In the genomic region with DNA sequence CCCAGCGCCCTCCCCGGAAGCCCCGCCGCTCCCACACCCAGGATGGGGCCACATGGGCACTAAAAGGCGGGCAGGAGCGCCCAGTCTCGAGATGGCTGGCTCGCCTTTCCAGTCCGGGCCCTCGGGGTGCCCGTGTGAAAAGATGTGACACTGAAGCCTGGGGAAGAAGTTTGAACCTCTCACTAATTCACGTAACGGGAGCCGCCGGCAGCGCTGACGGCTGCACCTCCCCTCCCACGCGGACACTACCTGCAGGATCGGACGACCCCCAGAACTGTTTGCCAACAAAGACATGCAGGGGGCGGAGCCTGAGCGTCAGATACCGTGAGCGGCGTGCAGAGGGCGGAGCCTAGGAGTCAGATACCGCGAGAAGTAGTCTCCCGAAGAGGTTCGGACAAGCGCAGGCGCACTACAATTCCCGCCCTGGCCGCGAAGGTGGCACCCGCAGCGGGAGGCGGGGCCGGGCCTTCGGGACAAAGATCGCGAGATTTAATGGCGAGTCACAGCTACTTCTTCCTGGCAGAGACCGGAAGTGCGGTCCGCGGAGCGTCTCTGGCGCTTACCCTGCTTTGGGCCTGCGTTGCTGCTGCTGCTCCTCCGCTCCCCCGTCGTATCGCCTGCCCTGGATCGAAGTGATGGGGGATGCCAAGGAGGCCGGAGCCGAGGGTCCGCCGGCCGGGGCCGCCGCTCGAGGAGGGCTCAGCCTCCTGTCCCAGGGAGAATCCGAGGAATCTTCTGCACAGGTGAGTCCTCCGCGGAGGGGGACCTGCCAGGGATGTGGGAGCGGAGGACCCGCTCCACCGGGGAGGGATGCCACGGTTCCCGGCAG, we compare ENCODE assay signal across 1 cellular context.
TF ChIP-seq lines count a peak whose summit lies in the region.

A gene with protein sequence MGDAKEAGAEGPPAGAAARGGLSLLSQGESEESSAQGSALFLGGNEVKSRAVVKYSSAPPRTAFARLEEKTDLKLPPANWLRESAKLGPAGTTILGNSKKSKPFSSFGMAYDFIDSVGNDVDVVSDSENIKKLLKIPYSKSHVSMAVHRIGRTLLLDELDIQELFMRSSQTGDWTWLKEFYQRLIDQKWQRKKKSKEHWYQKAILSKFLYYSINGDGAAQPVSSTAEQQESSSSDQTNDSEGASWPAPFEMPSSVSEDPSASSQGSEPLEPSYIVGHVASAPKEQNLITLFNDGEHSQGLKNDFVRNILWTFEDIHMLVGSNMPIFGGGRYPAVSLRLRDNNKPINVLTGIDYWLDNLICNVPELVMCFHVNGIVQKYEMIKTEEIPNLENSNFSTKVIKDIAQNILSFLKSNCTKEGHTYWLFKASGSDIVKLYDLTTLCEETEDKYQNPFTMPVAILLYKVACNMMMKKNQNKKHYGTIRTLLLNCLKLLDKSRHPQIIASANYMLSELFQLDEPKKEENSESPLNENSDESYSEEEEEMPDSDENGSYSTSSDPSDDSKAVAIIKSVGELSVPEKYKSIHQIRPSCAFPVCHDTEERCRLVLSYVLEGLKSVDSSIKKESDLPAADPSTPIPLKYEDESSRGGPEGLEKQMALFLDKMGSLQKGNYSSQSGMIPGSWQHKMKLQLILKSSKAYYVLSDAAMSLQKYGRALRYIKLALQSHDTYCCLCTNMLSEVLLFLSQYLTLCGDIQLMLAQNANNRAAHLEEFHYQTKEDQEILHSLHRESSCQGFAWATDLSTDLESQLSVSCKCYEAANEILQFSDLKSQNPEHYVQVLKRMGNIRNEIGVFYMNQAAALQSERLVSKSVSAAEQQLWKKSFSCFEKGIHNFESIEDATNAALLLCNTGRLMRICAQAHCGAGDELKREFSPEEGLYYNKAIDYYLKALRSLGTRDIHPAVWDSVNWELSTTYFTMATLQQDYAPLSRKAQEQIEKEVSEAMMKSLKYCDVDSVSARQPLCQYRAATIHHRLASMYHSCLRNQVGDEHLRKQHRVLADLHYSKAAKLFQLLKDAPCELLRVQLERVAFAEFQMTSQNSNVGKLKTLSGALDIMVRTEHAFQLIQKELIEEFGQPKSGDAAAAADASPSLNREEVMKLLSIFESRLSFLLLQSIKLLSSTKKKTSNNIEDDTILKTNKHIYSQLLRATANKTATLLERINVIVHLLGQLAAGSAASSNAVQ (plus strand): TSS at position 537 of the 829 bp plus-strand sequence. CDS start 99 bp downstream, at position 636.

TF ChIP-seq in HepG2, 621 proteins besides CTCF, POLR2A, EP300 and RAD21 (continued from another document and continues in another):
- TF ChIP-seq, protein P1, sequence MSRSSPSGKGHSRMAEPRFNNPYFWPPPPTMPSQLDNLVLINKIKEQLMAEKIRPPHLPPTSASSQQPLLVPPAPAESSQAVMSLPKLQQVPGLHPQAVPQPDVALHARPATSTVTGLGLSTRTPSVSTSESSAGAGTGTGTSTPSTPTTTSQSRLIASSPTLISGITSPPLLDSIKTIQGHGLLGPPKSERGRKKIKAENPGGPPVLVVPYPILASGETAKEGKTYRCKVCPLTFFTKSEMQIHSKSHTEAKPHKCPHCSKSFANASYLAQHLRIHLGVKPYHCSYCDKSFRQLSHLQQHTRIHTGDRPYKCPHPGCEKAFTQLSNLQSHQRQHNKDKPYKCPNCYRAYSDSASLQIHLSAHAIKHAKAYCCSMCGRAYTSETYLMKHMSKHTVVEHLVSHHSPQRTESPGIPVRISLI (CRISPR knock-in tag; IDR thresholded peaks at IDR 0.05; ENCODE audit: borderline replicate concordance), result no peak
- TF ChIP-seq ZZZ3 (CRISPR knock-in tag; IDR thresholded peaks at IDR 0.05; ENCODE audit: borderline replicate concordance) (peak; percentile 86), ARID2 (CRISPR knock-in tag; IDR thresholded peaks at IDR 0.05; ENCODE audit: borderline replicate concordance) (peak; percentile 95), PAX8 (CRISPR knock-in tag; IDR thresholded peaks at IDR 0.05; ENCODE audit: borderline replicate concordance) (no peak), ZNF816 (CRISPR knock-in tag; IDR thresholded peaks at IDR 0.05; ENCODE audit: borderline replicate concordance) (peak; percentile 86), NFE2L1 (CRISPR knock-in tag; IDR thresholded peaks at IDR 0.05; ENCODE audit: borderline replicate concordance) (no peak; the same call in 1 of the 2 replicates), FOXP1 (IDR thresholded peaks at IDR 0.05) (no peak), FOXP1 (CRISPR knock-in tag; IDR thresholded peaks at IDR 0.05) (no peak), ZNF788 (CRISPR knock-in tag; IDR thresholded peaks at IDR 0.05; ENCODE audit: borderline replicate concordance) (peak; percentile 50; the same call in 1 of the 2 replicates), ZNF780A (CRISPR knock-in tag; IDR thresholded peaks at IDR 0.05) (peak; percentile 86; the same call in 1 of the 2 replicates), ZNF383 (CRISPR knock-in tag; IDR thresholded peaks at IDR 0.05; ENCODE audit: borderline replicate concordance) (no peak), TOE1 (CRISPR knock-in tag; IDR thresholded peaks at IDR 0.05) (peak; percentile 71; the same call in 1 of the 2 replicates), ZNF549 (CRISPR knock-in tag; IDR thresholded peaks at IDR 0.05) (no peak), HOXA5 (CRISPR knock-in tag; IDR thresholded peaks at IDR 0.05) (0 out of 2 replicates have a peak, but pooled peaks have one; percentile 82), ZNF724P (CRISPR knock-in tag; IDR thresholded peaks at IDR 0.05; ENCODE audit: borderline replicate concordance) (0 out of 2 replicates have a peak, but pooled peaks have one; percentile 16), ZNF232 (CRISPR knock-in tag; IDR thresholded peaks at IDR 0.05; ENCODE audit: borderline replicate concordance) (peak; percentile 68; the same call in 1 of the 2 replicates), MBD4 (IDR thresholded peaks at IDR 0.05; ENCODE audit: borderline replicate concordance, low read length) (no peak), TBX2 (CRISPR knock-in tag; IDR thresholded peaks at IDR 0.05; ENCODE audit: borderline replicate concordance) (peak; percentile 90), KLF11 (CRISPR knock-in tag; IDR thresholded peaks at IDR 0.05) (peak; percentile 67; the same call in 1 of the 2 replicates), ZNF121 (CRISPR knock-in tag; IDR thresholded peaks at IDR 0.05) (no peak; the same call in none of the 2 replicates), ATRX (CRISPR knock-in tag; IDR thresholded peaks at IDR 0.05; ENCODE audit: borderline replicate concordance) (no peak), PAWR (CRISPR knock-in tag; IDR thresholded peaks at IDR 0.05; ENCODE audit: borderline replicate concordance) (no peak), TAF15 (IDR thresholded peaks at IDR 0.05; ENCODE audit: low read depth, low read length, poor library complexity, severe bottlenecking) (peak; percentile 15), HMG20B (CRISPR knock-in tag; conservative IDR thresholded peaks at IDR 0.05) (no peak), ZNF670 (CRISPR knock-in tag; IDR thresholded peaks at IDR 0.05; ENCODE audit: borderline replicate concordance) (peak; percentile 76; the same call in 1 of the 2 replicates), ZNF367 (CRISPR knock-in tag; IDR thresholded peaks at IDR 0.05; ENCODE audit: borderline replicate concordance) (0 out of 2 replicates have a peak, but pooled peaks have one; percentile 48), SYNCRIP (IDR thresholded peaks at IDR 0.05; ENCODE audit: insufficient read depth, low read depth, low read length) (no peak), ATAD3A (CRISPR knock-in tag; IDR thresholded peaks at IDR 0.05) (0 out of 2 replicates have a peak, but pooled peaks have one; percentile 34), GPN1 (CRISPR knock-in tag; IDR thresholded peaks at IDR 0.05; ENCODE audit: borderline replicate concordance) (no peak)
- TF ChIP-seq, protein P2, sequence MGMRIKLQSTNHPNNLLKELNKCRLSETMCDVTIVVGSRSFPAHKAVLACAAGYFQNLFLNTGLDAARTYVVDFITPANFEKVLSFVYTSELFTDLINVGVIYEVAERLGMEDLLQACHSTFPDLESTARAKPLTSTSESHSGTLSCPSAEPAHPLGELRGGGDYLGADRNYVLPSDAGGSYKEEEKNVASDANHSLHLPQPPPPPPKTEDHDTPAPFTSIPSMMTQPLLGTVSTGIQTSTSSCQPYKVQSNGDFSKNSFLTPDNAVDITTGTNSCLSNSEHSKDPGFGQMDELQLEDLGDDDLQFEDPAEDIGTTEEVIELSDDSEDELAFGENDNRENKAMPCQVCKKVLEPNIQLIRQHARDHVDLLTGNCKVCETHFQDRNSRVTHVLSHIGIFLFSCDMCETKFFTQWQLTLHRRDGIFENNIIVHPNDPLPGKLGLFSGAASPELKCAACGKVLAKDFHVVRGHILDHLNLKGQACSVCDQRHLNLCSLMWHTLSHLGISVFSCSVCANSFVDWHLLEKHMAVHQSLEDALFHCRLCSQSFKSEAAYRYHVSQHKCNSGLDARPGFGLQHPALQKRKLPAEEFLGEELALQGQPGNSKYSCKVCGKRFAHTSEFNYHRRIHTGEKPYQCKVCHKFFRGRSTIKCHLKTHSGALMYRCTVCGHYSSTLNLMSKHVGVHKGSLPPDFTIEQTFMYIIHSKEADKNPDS (CRISPR knock-in tag; IDR thresholded peaks at IDR 0.05), result no peak
- TF ChIP-seq, protein P3, sequence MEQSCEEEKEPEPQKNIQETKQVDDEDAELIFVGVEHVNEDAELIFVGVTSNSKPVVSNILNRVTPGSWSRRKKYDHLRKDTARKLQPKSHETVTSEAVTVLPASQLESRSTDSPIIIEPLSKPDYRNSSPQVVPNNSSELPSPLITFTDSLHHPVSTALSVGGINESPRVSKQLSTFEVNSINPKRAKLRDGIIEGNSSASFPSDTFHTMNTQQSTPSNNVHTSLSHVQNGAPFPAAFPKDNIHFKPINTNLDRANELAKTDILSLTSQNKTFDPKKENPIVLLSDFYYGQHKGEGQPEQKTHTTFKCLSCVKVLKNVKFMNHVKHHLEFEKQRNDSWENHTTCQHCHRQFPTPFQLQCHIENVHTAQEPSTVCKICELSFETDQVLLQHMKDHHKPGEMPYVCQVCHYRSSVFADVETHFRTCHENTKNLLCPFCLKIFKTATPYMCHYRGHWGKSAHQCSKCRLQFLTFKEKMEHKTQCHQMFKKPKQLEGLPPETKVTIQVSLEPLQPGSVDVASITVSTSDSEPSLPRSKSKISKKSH (CRISPR knock-in tag; IDR thresholded peaks at IDR 0.05; ENCODE audit: borderline replicate concordance), result peak; percentile 63; the same call in 1 of the 2 replicates
- TF ChIP-seq, protein P4, sequence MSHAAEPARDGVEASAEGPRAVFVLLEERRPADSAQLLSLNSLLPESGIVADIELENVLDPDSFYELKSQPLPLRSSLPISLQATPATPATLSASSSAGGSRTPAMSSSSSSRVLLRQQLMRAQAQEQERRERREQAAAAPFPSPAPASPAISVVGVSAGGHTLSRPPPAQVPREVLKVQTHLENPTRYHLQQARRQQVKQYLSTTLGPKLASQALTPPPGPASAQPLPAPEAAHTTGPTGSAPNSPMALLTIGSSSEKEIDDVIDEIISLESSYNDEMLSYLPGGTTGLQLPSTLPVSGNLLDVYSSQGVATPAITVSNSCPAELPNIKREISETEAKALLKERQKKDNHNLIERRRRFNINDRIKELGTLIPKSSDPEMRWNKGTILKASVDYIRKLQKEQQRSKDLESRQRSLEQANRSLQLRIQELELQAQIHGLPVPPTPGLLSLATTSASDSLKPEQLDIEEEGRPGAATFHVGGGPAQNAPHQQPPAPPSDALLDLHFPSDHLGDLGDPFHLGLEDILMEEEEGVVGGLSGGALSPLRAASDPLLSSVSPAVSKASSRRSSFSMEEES (CRISPR knock-in tag; IDR thresholded peaks at IDR 0.05), result no peak
- TF ChIP-seq, protein P5, sequence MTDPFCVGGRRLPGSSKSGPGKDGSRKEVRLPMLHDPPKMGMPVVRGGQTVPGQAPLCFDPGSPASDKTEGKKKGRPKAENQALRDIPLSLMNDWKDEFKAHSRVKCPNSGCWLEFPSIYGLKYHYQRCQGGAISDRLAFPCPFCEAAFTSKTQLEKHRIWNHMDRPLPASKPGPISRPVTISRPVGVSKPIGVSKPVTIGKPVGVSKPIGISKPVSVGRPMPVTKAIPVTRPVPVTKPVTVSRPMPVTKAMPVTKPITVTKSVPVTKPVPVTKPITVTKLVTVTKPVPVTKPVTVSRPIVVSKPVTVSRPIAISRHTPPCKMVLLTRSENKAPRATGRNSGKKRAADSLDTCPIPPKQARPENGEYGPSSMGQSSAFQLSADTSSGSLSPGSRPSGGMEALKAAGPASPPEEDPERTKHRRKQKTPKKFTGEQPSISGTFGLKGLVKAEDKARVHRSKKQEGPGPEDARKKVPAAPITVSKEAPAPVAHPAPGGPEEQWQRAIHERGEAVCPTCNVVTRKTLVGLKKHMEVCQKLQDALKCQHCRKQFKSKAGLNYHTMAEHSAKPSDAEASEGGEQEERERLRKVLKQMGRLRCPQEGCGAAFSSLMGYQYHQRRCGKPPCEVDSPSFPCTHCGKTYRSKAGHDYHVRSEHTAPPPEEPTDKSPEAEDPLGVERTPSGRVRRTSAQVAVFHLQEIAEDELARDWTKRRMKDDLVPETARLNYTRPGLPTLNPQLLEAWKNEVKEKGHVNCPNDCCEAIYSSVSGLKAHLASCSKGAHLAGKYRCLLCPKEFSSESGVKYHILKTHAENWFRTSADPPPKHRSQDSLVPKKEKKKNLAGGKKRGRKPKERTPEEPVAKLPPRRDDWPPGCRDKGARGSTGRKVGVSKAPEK (CRISPR knock-in tag; IDR thresholded peaks at IDR 0.05; ENCODE audit: borderline replicate concordance), result no peak
- TF ChIP-seq, protein P6, sequence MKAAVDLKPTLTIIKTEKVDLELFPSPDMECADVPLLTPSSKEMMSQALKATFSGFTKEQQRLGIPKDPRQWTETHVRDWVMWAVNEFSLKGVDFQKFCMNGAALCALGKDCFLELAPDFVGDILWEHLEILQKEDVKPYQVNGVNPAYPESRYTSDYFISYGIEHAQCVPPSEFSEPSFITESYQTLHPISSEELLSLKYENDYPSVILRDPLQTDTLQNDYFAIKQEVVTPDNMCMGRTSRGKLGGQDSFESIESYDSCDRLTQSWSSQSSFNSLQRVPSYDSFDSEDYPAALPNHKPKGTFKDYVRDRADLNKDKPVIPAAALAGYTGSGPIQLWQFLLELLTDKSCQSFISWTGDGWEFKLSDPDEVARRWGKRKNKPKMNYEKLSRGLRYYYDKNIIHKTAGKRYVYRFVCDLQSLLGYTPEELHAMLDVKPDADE (CRISPR knock-in tag; IDR thresholded peaks at IDR 0.05), result peak; percentile 28; the same call in 1 of the 2 replicates
- TF ChIP-seq, protein P7, sequence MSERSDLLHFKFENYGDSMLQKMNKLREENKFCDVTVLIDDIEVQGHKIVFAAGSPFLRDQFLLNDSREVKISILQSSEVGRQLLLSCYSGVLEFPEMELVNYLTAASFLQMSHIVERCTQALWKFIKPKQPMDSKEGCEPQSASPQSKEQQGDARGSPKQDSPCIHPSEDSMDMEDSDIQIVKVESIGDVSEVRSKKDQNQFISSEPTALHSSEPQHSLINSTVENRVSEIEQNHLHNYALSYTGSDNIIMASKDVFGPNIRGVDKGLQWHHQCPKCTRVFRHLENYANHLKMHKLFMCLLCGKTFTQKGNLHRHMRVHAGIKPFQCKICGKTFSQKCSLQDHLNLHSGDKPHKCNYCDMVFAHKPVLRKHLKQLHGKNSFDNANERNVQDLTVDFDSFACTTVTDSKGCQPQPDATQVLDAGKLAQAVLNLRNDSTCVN (CRISPR knock-in tag; IDR thresholded peaks at IDR 0.05; ENCODE audit: borderline replicate concordance), result 0 out of 2 replicates have a peak, but pooled peaks have one; percentile 62
- TF ChIP-seq, protein P8, sequence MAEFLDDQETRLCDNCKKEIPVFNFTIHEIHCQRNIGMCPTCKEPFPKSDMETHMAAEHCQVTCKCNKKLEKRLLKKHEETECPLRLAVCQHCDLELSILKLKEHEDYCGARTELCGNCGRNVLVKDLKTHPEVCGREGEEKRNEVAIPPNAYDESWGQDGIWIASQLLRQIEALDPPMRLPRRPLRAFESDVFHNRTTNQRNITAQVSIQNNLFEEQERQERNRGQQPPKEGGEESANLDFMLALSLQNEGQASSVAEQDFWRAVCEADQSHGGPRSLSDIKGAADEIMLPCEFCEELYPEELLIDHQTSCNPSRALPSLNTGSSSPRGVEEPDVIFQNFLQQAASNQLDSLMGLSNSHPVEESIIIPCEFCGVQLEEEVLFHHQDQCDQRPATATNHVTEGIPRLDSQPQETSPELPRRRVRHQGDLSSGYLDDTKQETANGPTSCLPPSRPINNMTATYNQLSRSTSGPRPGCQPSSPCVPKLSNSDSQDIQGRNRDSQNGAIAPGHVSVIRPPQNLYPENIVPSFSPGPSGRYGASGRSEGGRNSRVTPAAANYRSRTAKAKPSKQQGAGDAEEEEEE (CRISPR knock-in tag; IDR thresholded peaks at IDR 0.05; ENCODE audit: borderline replicate concordance), result no peak; the same call in 1 of the 2 replicates
